9 cellular contexts compared by ENCODE assay signal in the genomic region with DNA sequence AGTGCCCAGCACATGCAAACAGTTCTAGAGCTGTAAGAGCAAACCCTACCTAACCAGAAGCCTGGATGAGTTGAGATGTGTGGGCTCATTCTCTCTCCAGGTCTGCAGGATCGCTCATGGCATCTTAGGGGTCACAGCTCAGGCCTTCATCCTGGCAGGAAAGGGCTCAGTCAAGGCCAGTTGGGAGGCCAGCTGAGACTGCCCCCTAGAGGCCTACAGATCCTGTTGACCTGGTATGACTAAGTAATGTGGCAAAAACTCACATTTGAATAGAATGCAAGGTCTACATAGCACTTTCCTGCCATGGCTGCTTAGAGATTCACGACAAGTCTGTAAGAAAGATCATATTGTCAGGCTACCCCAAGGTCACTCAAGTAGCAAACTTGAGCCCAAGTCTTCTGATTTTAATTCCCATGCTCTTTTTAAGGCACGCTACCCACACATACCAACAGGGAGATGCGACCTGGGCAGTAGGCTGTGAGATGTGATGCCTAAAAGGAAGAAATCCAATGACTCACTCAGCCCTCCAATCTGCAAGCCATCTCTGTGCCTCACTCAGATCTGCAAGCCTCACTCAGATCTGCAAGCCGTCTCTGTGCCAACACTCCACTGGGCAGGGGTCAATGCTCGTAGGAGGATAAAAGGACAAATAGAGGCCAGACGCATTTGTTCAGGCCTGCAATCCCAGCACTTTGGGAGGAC. TPM values are rescaled to one million over a fixed set of nuclear protein-coding genes. Genes with fewer than 3 reads are reported as not detected.
DNase-seq lines count a peak whose midpoint lies in the region; ATAC-seq, FAIRE-seq and TF ChIP-seq lines count a peak whose summit lies in the region.
"Had no signal": no experiment of that assay in that cellular context is flagged by ENCODE, and none has a peak within 500 bp of the region (broad histone marks: within the 10 kb centered on the region; RNA-seq: fewer than 3 reads in every experiment).

No MANE protein-coding gene starts in this region.

- no peak overlapping the region for H3K27ac ChIP-seq in kidney (ENCODE audit: low read depth in 2 of 2, low read length in 2 of 2)
- H3K27ac ChIP-seq in tibial nerve, result no peak overlapping the region

- no peak overlapping the region for H3K27ac Mint-ChIP-seq in activated CD8-positive, alpha-beta T cell treated with anti-CD3 and anti-CD28 coated beads for 36 hours

- H3K9me3 Mint-ChIP-seq in activated CD8-positive, alpha-beta T cell treated with anti-CD3 and anti-CD28 coated beads for 36 hours, result peaks cover 10% of the 10 kb centered on the region

- no peak overlapping the region for H3K9ac ChIP-seq in kidney (ENCODE audit: low read length in 2 of 2)

- H3K36me3 ChIP-seq in kidney (ENCODE audit: control insufficient read depth in 1 of 2, insufficient read depth in 2 of 2, low read length in 2 of 2) (no peaks in the 10 kb centered on the region), tibial nerve (no peaks in the 10 kb centered on the region)

- H3K36me3 Mint-ChIP-seq in activated CD8-positive, alpha-beta T cell treated with anti-CD3 and anti-CD28 coated beads for 36 hours (ENCODE audit: low read depth), result no peaks in the 10 kb centered on the region

- H3K27me3 Mint-ChIP-seq in activated CD8-positive, alpha-beta T cell treated with anti-CD3 and anti-CD28 coated beads for 36 hours, result no peaks in the 10 kb centered on the region

- no peak for FAIRE-seq in kidney (lab: Jason Lieb, UNC)
- FAIRE-seq: G401.6 had no signal

- peak; percentile 47 for ATAC-seq in activated CD8-positive, alpha-beta T cell treated with anti-CD3 and anti-CD28 coated beads for 36 hours
- ATAC-seq in GM21526 (IDR thresholded peaks at IDR 0.05; ENCODE audit: low FRiP score, unreplicated experiment), result no peak

- H3K4me1 ChIP-seq in kidney (ENCODE audit: control insufficient read depth in 1 of 2, insufficient read depth in 1 of 2, low read depth in 1 of 2, low read length in 2 of 2) (no peaks in the 10 kb centered on the region), tibial nerve (no peaks in the 10 kb centered on the region)

- TF ChIP-seq POLR2A in tibial nerve (IDR thresholded peaks at IDR 0.05), result no peak

- 60 to 65% methylated on average over 7 of the region's 7 CpGs for WGBS in tibial nerve, 2 donors

- H3K4me3 Mint-ChIP-seq in activated CD8-positive, alpha-beta T cell treated with anti-CD3 and anti-CD28 coated beads for 36 hours, result no peak overlapping the region

- no peak overlapping the region for H3K4me3 ChIP-seq in kidney (ENCODE audit: low read length in 2 of 2)
- H3K4me3 ChIP-seq in tibial nerve, result no peak overlapping the region

- H3K27me3 ChIP-seq in tibial nerve, result no peaks in the 10 kb centered on the region

- TF ChIP-seq CTCF in LNCAP (IDR thresholded peaks at IDR 0.05), result peak; percentile 73
- TF ChIP-seq CTCF in activated CD8-positive, alpha-beta T cell treated with anti-CD3 and anti-CD28 coated beads for 36 hours (IDR thresholded peaks at IDR 0.05), result peak; percentile 39
- peak; percentile 51 for TF ChIP-seq CTCF in kidney (IDR thresholded peaks at IDR 0.05; ENCODE audit: borderline replicate concordance, extremely low read depth, insufficient read depth)
- peak in 1 of 5 experiments; percentile 14 for TF ChIP-seq CTCF in tibial nerve (IDR thresholded peaks at IDR 0.05)

- no peaks in the 10 kb centered on the region for H3K4me1 Mint-ChIP-seq in activated CD8-positive, alpha-beta T cell treated with anti-CD3 and anti-CD28 coated beads for 36 hours (ENCODE audit: low read depth)

- POLR2A ChIA-PET in activated CD8-positive, alpha-beta T cell treated with anti-CD3 and anti-CD28 coated beads for 36 hours (lab: Charles Lee), result no interaction called here

- no peaks in the 10 kb centered on the region for H3K9me3 ChIP-seq in kidney (ENCODE audit: control insufficient read depth in 1 of 2, low read length in 2 of 2)
- peaks cover 0 to 16% (median 0%) of the 10 kb centered on the region in 4 donors for H3K9me3 ChIP-seq in tibial nerve

- CTCF ChIA-PET in activated CD8-positive, alpha-beta T cell treated with anti-CD3 and anti-CD28 coated beads for 36 hours (lab: Charles Lee), result interaction anchor here (0.8 kb wide), 1 partner anchor 28 kb away, joined by 3 read pairs; no protein-coding TSS in a partner anchor

- DNase-seq in NCI-H524 (lab: John Stamatoyannopoulos, UW) (peak; percentile 27 to 38), NCI-H524 treated with DMSO at 0.1 percent for 48 hours (lab: John Stamatoyannopoulos, UW) (no peak), kidney (no peak), tibial nerve (ENCODE audit: low spot score in 2 of 2) (no peak), amniotic stem cell (lab: John Stamatoyannopoulos, UW) (no peak)
- peak; percentile 48 for DNase-seq in activated CD8-positive, alpha-beta T cell treated with anti-CD3 and anti-CD28 coated beads for 36 hours

- TF ChIP-seq EP300 in tibial nerve (IDR thresholded peaks at IDR 0.05), result no peak

- intact Hi-C loops in activated CD8-positive, alpha-beta T cell treated with anti-CD3 and anti-CD28 coated beads for 36 hours (cut with micrococcal nuclease), result no loop called here
- intact Hi-C loops in kidney (cut with DNase I), result no loop called here

RNA-seq across cellular contexts. Expression of a gene that starts 5.1 kb away (rescaled TPM):
- total RNA-seq in activated CD8-positive, alpha-beta T cell treated with anti-CD3 and anti-CD28 coated beads for 36 hours, result not detected
- total RNA-seq in kidney (56.1 TPM), tibial nerve (not detected)
- 0.84 TPM for polyA plus RNA-seq in kidney (ENCODE audit: insufficient read depth, low read depth, low replicate concordance)

RNA-seq across cellular contexts. Expression of a gene that starts 41.7 kb away (rescaled TPM):
- total RNA-seq in activated CD8-positive, alpha-beta T cell treated with anti-CD3 and anti-CD28 coated beads for 36 hours, result 10 to 100 TPM; 31.5 to 33.6 TPM
- total RNA-seq in kidney (276 TPM), tibial nerve (100 to 1,000 TPM; 160 to 207 (median 177) TPM)
- 175 TPM for polyA plus RNA-seq in kidney (ENCODE audit: insufficient read depth, low read depth, low replicate concordance)

Comparison
In these comparisons a context has a peak if more than half of its experiments do, and no peak if none do; other contexts are left out.
1. DNase-seq: peak in NCI-H524 (2 of 2) and activated CD8-positive, alpha-beta T cell treated with anti-CD3 and anti-CD28 coated beads for 36 hours (single experiment); none in NCI-H524 treated with DMSO at 0.1 percent for 48 hours (single experiment), kidney (single experiment), tibial nerve (0 of 2) and amniotic stem cell (single experiment).
2. RNA of a gene that starts 5.1 kb away (total RNA-seq): 56.1 TPM in kidney (single experiment); not detected in activated CD8-positive, alpha-beta T cell treated with anti-CD3 and anti-CD28 coated beads for 36 hours and not detected in tibial nerve; every median in the first group is over 10 times any median in the second.